Comparison of ENCODE assay signal across 16 cellular contexts in the genomic region with DNA sequence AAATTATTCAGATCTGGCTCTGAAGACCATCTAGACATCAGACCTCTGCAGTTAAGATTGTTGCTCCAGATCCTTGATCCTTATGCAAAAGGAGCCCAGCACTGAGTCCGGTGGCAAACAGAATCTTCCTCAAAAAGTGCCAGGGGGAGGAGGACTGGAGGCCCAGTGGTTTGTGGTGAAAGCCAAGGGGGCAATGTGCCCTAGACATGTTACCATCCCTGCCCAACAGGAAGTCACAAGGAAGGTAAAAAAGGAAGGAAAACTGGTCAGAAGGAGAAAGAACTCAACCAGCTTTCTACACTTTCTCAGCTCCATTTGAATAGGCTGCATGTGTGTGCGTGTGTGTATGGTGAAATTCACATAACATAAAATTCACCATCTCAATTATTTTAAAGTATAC.
"Had no signal": no experiment of that assay in that cellular context is flagged by ENCODE, and none has a peak within 500 bp of the region (broad histone marks: within the 10 kb centered on the region; RNA-seq: fewer than 3 reads in every experiment).

No MANE protein-coding gene starts in this region.

- H3K36me3 ChIP-seq: left ventricle myocardium inferior, ovary, upper lobe of left lung had no signal

- H3K4me1 Mint-ChIP-seq: activated CD4-positive, alpha-beta T cell treated with anti-CD3 and anti-CD28 coated beads, Interleukin-2, amount 10 ng/mL, durations not matched to agents 7 days and 5 days had no signal

- H3K9me3 Mint-ChIP-seq: activated naive CD4-positive, alpha-beta T cell treated with anti-CD3 and anti-CD28 coated beads, Interleukin-2, amount 50 U/mL, for 24 hours had no signal

- H3K4me3 Mint-ChIP-seq: activated CD4-positive, alpha-beta T cell treated with anti-CD3 and anti-CD28 coated beads, Interleukin-2, amount 10 ng/mL, durations not matched to agents 7 days and 5 days; activated naive CD4-positive, alpha-beta T cell treated with anti-CD3 and anti-CD28 coated beads, Interleukin-2, amount 50 U/mL, for 24 hours; stimulated activated naive CD8-positive, alpha-beta T cell treated with anti-CD3 and anti-CD28 coated beads, Interleukin-15, Interleukin-2, amounts not matched to agents 100 ng/mL and 50 ng/mL, for 24 hours had no signal

- DNase-seq: activated CD4-positive, alpha-beta T cell treated with anti-CD3 and anti-CD28 coated beads, Interleukin-2, amount 10 ng/mL, durations not matched to agents 7 days and 5 days; activated CD4-positive, CD25-positive, alpha-beta regulatory T cell; activated CD8-positive, alpha-beta memory T cell treated with anti-CD3 and anti-CD28 coated beads for 24 hours; central memory CD4-positive, alpha-beta T cell; effector CD4-positive, alpha-beta T cell; islet precursor cell; left ventricle myocardium inferior; mesendoderm; ovary; stimulated activated CD4-positive, alpha-beta T cell treated with anti-CD3 and anti-CD28 coated beads, Interleukin-4, amount 100 ng/mL, for 1 hour; stimulated activated CD8-positive, alpha-beta memory T cell treated with anti-CD3 and anti-CD28 coated beads, Interleukin-4, amount 100 ng/mL, for 48 hours had no signal

- ATAC-seq: body of pancreas had no signal

- H3K27me3 ChIP-seq: body of pancreas, ovary, upper lobe of left lung had no signal

- H3K27ac ChIP-seq: body of pancreas, coronary artery, left ventricle myocardium inferior, ovary, upper lobe of left lung had no signal

- H3K9me3 ChIP-seq: body of pancreas, left ventricle myocardium inferior, ovary, upper lobe of left lung had no signal

- H3K4me1 ChIP-seq: body of pancreas, left ventricle myocardium inferior had no signal

- H3K4me3 ChIP-seq: body of pancreas, coronary artery, left ventricle myocardium inferior, ovary, upper lobe of left lung had no signal

- H3K27ac Mint-ChIP-seq: activated CD4-positive, alpha-beta T cell treated with anti-CD3 and anti-CD28 coated beads, Interleukin-2, amount 10 ng/mL, durations not matched to agents 7 days and 5 days; activated naive CD4-positive, alpha-beta T cell treated with anti-CD3 and anti-CD28 coated beads, Interleukin-2, amount 50 U/mL, for 24 hours; stimulated activated naive CD8-positive, alpha-beta T cell treated with anti-CD3 and anti-CD28 coated beads, Interleukin-15, Interleukin-2, amounts not matched to agents 100 ng/mL and 50 ng/mL, for 24 hours had no signal
